Comparison of ENCODE assay signal across 25 cellular contexts in genomic region chr10:275680-276079, GRCh38.
"Had no signal": no experiment of that assay in that cellular context is flagged by ENCODE, and none has a peak within 500 bp of the region (broad histone marks: within the 10 kb centered on the region; RNA-seq: fewer than 3 reads in every experiment).

No MANE protein-coding gene starts in this region.

- H3K27ac ChIP-seq: brain microvascular endothelial cell, coronary artery, esophagus muscularis mucosa, foreskin keratinocyte, gastroesophageal sphincter, heart right ventricle had no signal

- H3K4me1 ChIP-seq: foreskin keratinocyte, gastroesophageal sphincter had no signal

- H3K9me3 ChIP-seq: esophagus muscularis mucosa, gastroesophageal sphincter, heart right ventricle had no signal

- ATAC-seq: activated naive CD4-positive, alpha-beta T cell treated with anti-CD3 and anti-CD28 coated beads, Interleukin-2, amount 50 U/mL, for 72 hours; activated T-cell treated with anti-CD3 and anti-CD28 coated beads, Interleukin-2, amount 50 U/mL, for 72 hours; foreskin keratinocyte; gastroesophageal sphincter; heart right ventricle; WTC11 had no signal

- H3K4me3 ChIP-seq: coronary artery, dorsolateral prefrontal cortex, esophagus muscularis mucosa, gastroesophageal sphincter, heart right ventricle had no signal

- H3K27me3 ChIP-seq: brain microvascular endothelial cell, dorsolateral prefrontal cortex, esophagus muscularis mucosa, foreskin keratinocyte, gastroesophageal sphincter, heart right ventricle had no signal

- DNase-seq: activated CD4-positive, alpha-beta memory T cell treated with anti-CD3 and anti-CD28 coated beads, Interleukin-2, amount 10 ng/mL, durations not matched to agents 7 days and 5 days; activated CD4-positive, alpha-beta T cell treated with anti-CD3 and anti-CD28 coated beads for 1 hour; activated CD4-positive, alpha-beta T cell treated with anti-CD3 and anti-CD28 coated beads for 4 hours; activated CD4-positive, alpha-beta T cell treated with anti-CD3 and anti-CD28 coated beads, Interleukin-2, amount 10 ng/mL, durations not matched to agents 7 days and 5 days; activated CD4-positive, alpha-beta T cell treated with anti-CD3 and anti-CD28 coated beads, Interleukin-2, amount 50 U/mL, for 4 hours; activated CD8-positive, alpha-beta memory T cell treated with anti-CD3 and anti-CD28 coated beads, Interleukin-2, amount 50 U/mL, for 48 hours; activated gamma-delta T cell; activated naive CD4-positive, alpha-beta T cell; activated naive CD4-positive, alpha-beta T cell treated with anti-CD3 and anti-CD28 coated beads, Interleukin-2, amount 10 ng/mL, durations not matched to agents 7 days and 5 days; activated naive CD8-positive, alpha-beta T cell treated with anti-CD3 and anti-CD28 coated beads, Interleukin-2, amount 10 ng/mL, durations not matched to agents 7 days and 5 days; activated T-cell treated with anti-CD3 and anti-CD28 coated beads for 4 hours; activated T-cell treated with anti-CD3 and anti-CD28 coated beads, Interleukin-2, amount 50 U/mL, for 24 hours; activated T-cell treated with anti-CD3 and anti-CD28 coated beads, Interleukin-2, amount 50 U/mL, for 72 hours; brain microvascular endothelial cell; dorsolateral prefrontal cortex; effector memory CD4-positive, alpha-beta T cell; erythroblast; foreskin keratinocyte; heart right ventricle; T-helper 2 cell had no signal
